Comparison of ENCODE assay signal across 18 cellular contexts in genomic region chr15:78301326-78301725, GRCh38. TPM values are rescaled to one million over a fixed set of nuclear protein-coding genes. Genes with fewer than 3 reads are reported as not detected.
A peak's percentile ranks its signal among the peaks of the same experiment; 100 is the strongest.
DNase-seq lines count a peak whose midpoint lies in the region; ATAC-seq and TF ChIP-seq lines count a peak whose summit lies in the region.
"Had no signal": no experiment of that assay in that cellular context is flagged by ENCODE, and none has a peak within 500 bp of the region (broad histone marks: within the 10 kb centered on the region; RNA-seq: fewer than 3 reads in every experiment).

No MANE protein-coding gene starts in this region.

- TF ChIP-seq CTCF in Caco-2 (IDR thresholded peaks at IDR 0.05; ENCODE audit: insufficient read depth in 1 of 2, low read depth in 1 of 2, low read length in 1 of 2, severe bottlenecking in 1 of 2, unreplicated experiment in 1 of 2): no peak
- TF ChIP-seq CTCF in HFFc6 (IDR thresholded peaks at IDR 0.05): no peak
- no peak for TF ChIP-seq CTCF in gastroesophageal sphincter (IDR thresholded peaks at IDR 0.05)

- no peak for TF ChIP-seq POLR2A in gastroesophageal sphincter (IDR thresholded peaks at IDR 0.05)

- H3K4me1 Mint-ChIP-seq in Caco-2 (ENCODE audit: low read depth, unreplicated experiment): no peaks in the 10 kb centered on the region
- peaks cover 61% of the 10 kb centered on the region for H3K4me1 Mint-ChIP-seq in HFFc6 (ENCODE audit: low read depth)
- peaks cover 39% of the 10 kb centered on the region for H3K4me1 Mint-ChIP-seq in activated naive CD8-positive, alpha-beta T cell treated with anti-CD3 and anti-CD28 coated beads, Interleukin-2, amount 50 U/mL, for 24 hours
- peaks cover 9 to 30% (median 24%) of the 10 kb centered on the region in 4 donors for H3K4me1 Mint-ChIP-seq in naive thymus-derived CD8-positive, alpha-beta T cell

- no peaks in the 10 kb centered on the region for H3K27me3 ChIP-seq in Caco-2 (replicated peaks; ENCODE audit: control insufficient read depth, insufficient read depth, low read length)
- H3K27me3 ChIP-seq in gastroesophageal sphincter: peaks cover 28% of the 10 kb centered on the region
- H3K27me3 ChIP-seq: BLaER1, foreskin keratinocyte had no signal

- H3K4me3 ChIP-seq in Caco-2 (ENCODE audit: low read depth, low read length): no peak overlapping the region
- no peak overlapping the region for H3K4me3 ChIP-seq in gastroesophageal sphincter
- H3K4me3 ChIP-seq: BLaER1 had no signal

- no peaks in the 10 kb centered on the region for H3K9me3 ChIP-seq in Caco-2
- H3K9me3 ChIP-seq in gastroesophageal sphincter: no peaks in the 10 kb centered on the region
- H3K9me3 ChIP-seq: BLaER1 had no signal

- H3K9me3 Mint-ChIP-seq in Caco-2 (ENCODE audit: unreplicated experiment) (no peaks in the 10 kb centered on the region), HFFc6 (no peaks in the 10 kb centered on the region)
- no peaks in the 10 kb centered on the region for H3K9me3 Mint-ChIP-seq in activated naive CD8-positive, alpha-beta T cell treated with anti-CD3 and anti-CD28 coated beads, Interleukin-2, amount 50 U/mL, for 24 hours
- no peaks in the 10 kb centered on the region for H3K9me3 Mint-ChIP-seq in naive thymus-derived CD8-positive, alpha-beta T cell

- H3K4me3 Mint-ChIP-seq in Caco-2 (ENCODE audit: unreplicated experiment) (peak overlapping the region; percentile 8), HFFc6 (peak overlapping the region; percentile 39)
- H3K4me3 Mint-ChIP-seq in activated naive CD8-positive, alpha-beta T cell treated with anti-CD3 and anti-CD28 coated beads, Interleukin-2, amount 50 U/mL, for 24 hours: peak overlapping the region; percentile 38
- H3K4me3 Mint-ChIP-seq in naive thymus-derived CD8-positive, alpha-beta T cell: peak overlapping the region in 7 of 10 donors; percentile 1 to 79 (median 8)

- DNase-seq in Caco-2 (no peak), HFFc6 (no peak), NOMO-1 (lab: John Stamatoyannopoulos, UW; ENCODE audit: unreplicated experiment in 2 of 2) (no peak), 8988T (no peak), kidney glomerular epithelial cell (lab: John Stamatoyannopoulos, UW) (no peak)
- no peak for DNase-seq in activated naive CD8-positive, alpha-beta T cell treated with anti-CD3 and anti-CD28 coated beads, Interleukin-2, amount 50 U/mL, for 24 hours
- no peak for DNase-seq in naive thymus-derived CD8-positive, alpha-beta T cell
- DNase-seq: effector CD4-positive, alpha-beta T cell; foreskin keratinocyte; GDM1; islet precursor cell; Karpas-422; NCI-H1930; NCI-H774; SHP77 had no signal

- no TSS peak for BruUV-seq in Caco-2 (replicated peaks; lab: Mats Ljungman, UMichigan)

- no peak for TF ChIP-seq EP300 in gastroesophageal sphincter (IDR thresholded peaks at IDR 0.05)

- intact Hi-C loops in Caco-2 (cut with micrococcal nuclease; ENCODE audit: unreplicated experiment): no loop called here

- 0 out of 2 replicates have a peak, but pooled peaks cover 4% of the 10 kb centered on the region for H3K4me1 ChIP-seq in Caco-2
- H3K4me1 ChIP-seq in gastroesophageal sphincter: peaks cover 0 to 26% (median 5%) of the 10 kb centered on the region in 3 donors

- POLR2A ChIA-PET in Caco-2 (lab: Charles Lee): no interaction called here
- POLR2A ChIA-PET in naive thymus-derived CD8-positive, alpha-beta T cell (lab: Charles Lee): interaction anchor here (0.9 kb wide), 1 partner anchor 137 kb away, joined by 4 read pairs; the partner anchor contains the start of gene IREB2

- H3K36me3 Mint-ChIP-seq in Caco-2 (ENCODE audit: insufficient read depth, unreplicated experiment) (peaks cover 7% of the 10 kb centered on the region), HFFc6 (ENCODE audit: low read depth) (0 out of 2 replicates have a peak, but pooled peaks cover 4% of the 10 kb centered on the region)
- H3K36me3 Mint-ChIP-seq in activated naive CD8-positive, alpha-beta T cell treated with anti-CD3 and anti-CD28 coated beads, Interleukin-2, amount 50 U/mL, for 24 hours (ENCODE audit: low read depth): peaks cover 5% of the 10 kb centered on the region
- H3K36me3 Mint-ChIP-seq in naive thymus-derived CD8-positive, alpha-beta T cell: no peaks in the 10 kb centered on the region

- no peak overlapping the region for H3K27ac ChIP-seq in gastroesophageal sphincter
- H3K27ac ChIP-seq: BLaER1, foreskin keratinocyte had no signal

- CTCF ChIA-PET in Caco-2 (lab: Charles Lee): interaction anchor here (0.8 kb wide), 1 partner anchor 122 kb away, joined by 3 read pairs; no protein-coding TSS in a partner anchor

- H3K27ac Mint-ChIP-seq in Caco-2 (ENCODE audit: unreplicated experiment) (no peak overlapping the region), HFFc6 (0 out of 2 replicates have a peak overlapping the region, but pooled peaks have one; percentile 8)
- H3K27ac Mint-ChIP-seq in activated naive CD8-positive, alpha-beta T cell treated with anti-CD3 and anti-CD28 coated beads, Interleukin-2, amount 50 U/mL, for 24 hours: peak overlapping the region; percentile 22
- peak overlapping the region in 4 of 10 donors; percentile 20 to 63 (median 44) for H3K27ac Mint-ChIP-seq in naive thymus-derived CD8-positive, alpha-beta T cell

- H3K36me3 ChIP-seq in Caco-2 (ENCODE audit: control insufficient read depth, insufficient read depth, low read length) (no peaks in the 10 kb centered on the region), gastroesophageal sphincter (no peaks in the 10 kb centered on the region)
- H3K36me3 ChIP-seq: BLaER1 had no signal

- no peak for ATAC-seq in activated naive CD8-positive, alpha-beta T cell treated with anti-CD3 and anti-CD28 coated beads, Interleukin-2, amount 50 U/mL, for 24 hours
- ATAC-seq in naive thymus-derived CD8-positive, alpha-beta T cell: no peak
- ATAC-seq in gastroesophageal sphincter: no peak
- ATAC-seq: foreskin keratinocyte had no signal

- H3K27me3 Mint-ChIP-seq in Caco-2 (ENCODE audit: insufficient read depth, unreplicated experiment) (no peaks in the 10 kb centered on the region), HFFc6 (ENCODE audit: insufficient read depth) (peaks cover 5% of the 10 kb centered on the region)
- H3K27me3 Mint-ChIP-seq in activated naive CD8-positive, alpha-beta T cell treated with anti-CD3 and anti-CD28 coated beads, Interleukin-2, amount 50 U/mL, for 24 hours: no peaks in the 10 kb centered on the region
- peaks cover 0 to 5% (median 0%) of the 10 kb centered on the region in 5 donors for H3K27me3 Mint-ChIP-seq in naive thymus-derived CD8-positive, alpha-beta T cell

RNA-seq across cellular contexts. Expression of gene SKIC8, which starts 1.9 kb away (rescaled TPM):
- total RNA-seq in Caco-2 (2022) (45.7 and 51.5 TPM in 2 replicates), gastroesophageal sphincter (10 to 100 TPM; 31.1 to 59.0 (median 44.4) TPM)
- 10 to 100 TPM; 43.9 to 48.1 (median 47.0) TPM for total RNA-seq in HFFc6 (2021; fragmentation: NEBNext Ultra II Directional; extraction: Animal tissue kit (Norgen Biotek cat#: 25700))
- total RNA-seq in naive thymus-derived CD8-positive, alpha-beta T cell: 10 to 100 TPM; 45.3 to 49.7 TPM
- 100 to 1,000 TPM in 2 of 3 donors, 10 to 100 TPM in 1; 98.8 to 117 (median 107) TPM for polyA plus RNA-seq in naive thymus-derived CD8-positive, alpha-beta T cell

RNA-seq across cellular contexts. Expression of gene DNAJA4, which starts 37.0 kb away (rescaled TPM):
- total RNA-seq in Caco-2 (2022): 0.91 and 1.1 TPM in 2 replicates
- under 1 TPM in 5 of 6 experiments, not detected in 1; 0.14 to 0.38 (median 0.17) TPM for total RNA-seq in HFFc6 (2021; fragmentation: NEBNext Ultra II Directional; extraction: Animal tissue kit (Norgen Biotek cat#: 25700))
- 10 to 100 TPM; 51.4 to 55.1 TPM for total RNA-seq in naive thymus-derived CD8-positive, alpha-beta T cell
- polyA plus RNA-seq in naive thymus-derived CD8-positive, alpha-beta T cell: 10 to 100 TPM in 1 of 3 donors, 1 to 10 TPM in 2; 7.9 to 15.6 (median 9.1) TPM
- total RNA-seq in gastroesophageal sphincter: 10 to 100 TPM in 3 of 4 donors, 1 to 10 TPM in 1; 9.9 to 33.9 (median 24.5) TPM
- total RNA-seq: H4 had no signal

RNA-seq across cellular contexts. Expression of gene CRABP1, which starts 38.8 kb away (rescaled TPM):
- 113 and 116 TPM in 2 replicates for total RNA-seq in Caco-2 (2022)
- total RNA-seq in HFFc6 (2021; fragmentation: NEBNext Ultra II Directional; extraction: Animal tissue kit (Norgen Biotek cat#: 25700)): not detected
- not detected for total RNA-seq in naive thymus-derived CD8-positive, alpha-beta T cell
- not detected for polyA plus RNA-seq in naive thymus-derived CD8-positive, alpha-beta T cell
- 1 to 10 TPM in 2 of 4 donors, under 1 TPM in 1, not detected in 1; 0.50 to 5.3 (median 3.6) TPM for total RNA-seq in gastroesophageal sphincter
- total RNA-seq: foreskin keratinocyte, H4 had no signal
- polyA plus RNA-seq: foreskin keratinocyte had no signal

Comparison
In these comparisons a context has a peak if more than half of its experiments do, and no peak if none do; other contexts are left out.
1. RNA of gene CRABP1, which starts 38.8 kb away (total RNA-seq): 113 to 116 TPM in Caco-2; 0.50 to 5.3 TPM in gastroesophageal sphincter, not detected in HFFc6 and not detected in naive thymus-derived CD8-positive, alpha-beta T cell; every median in the first group is over 10 times any median in the second.
2. Peak in every context shown above with its lines, with median percentiles within 50 percentile points of each other: H3K4me3 Mint-ChIP-seq.